ENCODE assay signal across 1 cellular context in genomic region chr16:8173111-8173644, GRCh38.
TF ChIP-seq lines count a peak whose summit lies in the region.

No MANE protein-coding gene starts in this region.

TF ChIP-seq in IMR-90, 13 proteins besides CTCF, POLR2A, EP300 and RAD21:
- TF ChIP-seq, protein P1, sequence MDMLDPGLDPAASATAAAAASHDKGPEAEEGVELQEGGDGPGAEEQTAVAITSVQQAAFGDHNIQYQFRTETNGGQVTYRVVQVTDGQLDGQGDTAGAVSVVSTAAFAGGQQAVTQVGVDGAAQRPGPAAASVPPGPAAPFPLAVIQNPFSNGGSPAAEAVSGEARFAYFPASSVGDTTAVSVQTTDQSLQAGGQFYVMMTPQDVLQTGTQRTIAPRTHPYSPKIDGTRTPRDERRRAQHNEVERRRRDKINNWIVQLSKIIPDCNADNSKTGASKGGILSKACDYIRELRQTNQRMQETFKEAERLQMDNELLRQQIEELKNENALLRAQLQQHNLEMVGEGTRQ (IDR thresholded peaks at IDR 0.05; ENCODE audit: low read depth, low read length): no peak
